15 cellular contexts compared by ENCODE assay signal in the genomic region with DNA sequence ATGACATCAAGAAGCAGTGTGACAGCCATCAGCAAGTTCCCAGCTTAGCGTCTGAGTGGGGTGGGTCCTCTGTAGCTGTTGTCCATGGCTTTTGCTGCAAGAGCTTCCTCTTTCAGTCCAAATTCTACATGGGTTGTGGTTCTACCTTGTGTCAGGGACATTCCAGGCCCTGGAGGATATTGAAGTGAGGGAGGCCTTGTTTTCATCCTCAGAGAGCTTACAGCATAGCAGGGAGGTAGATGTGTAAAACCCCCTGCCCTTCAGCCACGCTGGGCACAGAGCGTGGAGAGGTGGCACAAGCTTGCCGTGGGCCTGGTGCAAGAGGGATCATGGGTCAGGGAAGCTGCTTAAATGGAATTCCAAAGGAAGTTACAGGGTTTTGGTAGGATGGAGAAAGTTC.
"Had no signal": no experiment of that assay in that cellular context is flagged by ENCODE, and none has a peak within 500 bp of the region (broad histone marks: within the 10 kb centered on the region; RNA-seq: fewer than 3 reads in every experiment).

No MANE protein-coding gene starts in this region.

- H3K36me3 Mint-ChIP-seq: naive thymus-derived CD8-positive, alpha-beta T cell had no signal

- H3K27ac Mint-ChIP-seq: endodermal cell; naive thymus-derived CD8-positive, alpha-beta T cell; stimulated activated naive CD8-positive, alpha-beta T cell treated with anti-CD3 and anti-CD28 coated beads, Interleukin-15, Interleukin-2, amounts not matched to agents 100 ng/mL and 50 ng/mL, for 24 hours had no signal

- H3K9me3 ChIP-seq: gastrocnemius medialis, mucosa of descending colon, right atrium auricular region, sigmoid colon, tibial nerve had no signal

- H3K27me3 ChIP-seq: gastrocnemius medialis, right atrium auricular region, sigmoid colon, tibial nerve had no signal

- H3K4me3 ChIP-seq: coronary artery, gastrocnemius medialis, mucosa of descending colon, right atrium auricular region, sigmoid colon, skin epidermis, tibial nerve had no signal

- H3K9me3 Mint-ChIP-seq: endodermal cell; naive thymus-derived CD8-positive, alpha-beta T cell; stimulated activated naive CD8-positive, alpha-beta T cell treated with anti-CD3 and anti-CD28 coated beads, Interleukin-15, Interleukin-2, amounts not matched to agents 100 ng/mL and 50 ng/mL, for 24 hours had no signal

- ATAC-seq: gastrocnemius medialis; left lobe of liver; mucosa of descending colon; naive thymus-derived CD8-positive, alpha-beta T cell had no signal

- H3K4me1 ChIP-seq: gastrocnemius medialis, right atrium auricular region had no signal

- H3K36me3 ChIP-seq: gastrocnemius medialis, right atrium auricular region, sigmoid colon, tibial nerve had no signal

- H3K4me3 Mint-ChIP-seq: endodermal cell; naive thymus-derived CD8-positive, alpha-beta T cell; stimulated activated naive CD8-positive, alpha-beta T cell treated with anti-CD3 and anti-CD28 coated beads, Interleukin-15, Interleukin-2, amounts not matched to agents 100 ng/mL and 50 ng/mL, for 24 hours had no signal

- DNase-seq: effector CD4-positive, alpha-beta T cell; endodermal cell; gastrocnemius medialis; islet precursor cell; mucosa of descending colon; posterior cingulate gyrus; sigmoid colon; stimulated activated CD4-positive, alpha-beta T cell treated with anti-CD3 and anti-CD28 coated beads, Interleukin-12 subunit alpha, Interleukin-12 subunit beta, amount 100 ng/mL, for 4 hours had no signal

- H3K27ac ChIP-seq: coronary artery, gastrocnemius medialis, right atrium auricular region, sigmoid colon, skin epidermis, tibial nerve had no signal
